Comparison of ENCODE assay signal across 8 cellular contexts in the genomic region with DNA sequence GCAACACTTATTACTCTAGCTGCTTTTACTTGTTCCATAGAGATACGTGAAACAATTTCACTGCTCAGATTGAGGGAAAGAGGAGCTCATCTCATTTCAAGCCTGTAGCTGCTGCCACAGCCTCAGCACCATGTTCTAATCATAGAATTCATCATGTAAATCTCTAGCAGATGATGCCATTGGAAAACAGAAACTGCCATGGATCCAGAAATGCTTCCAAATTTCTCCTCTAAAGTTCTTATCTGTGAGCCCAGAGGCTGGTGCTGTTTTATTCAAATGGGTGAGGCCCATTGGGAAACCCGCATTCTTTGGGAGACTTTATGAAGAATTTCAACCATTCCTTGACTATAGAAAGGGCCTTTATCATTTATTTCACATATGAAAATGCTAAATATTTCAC. TPM values are rescaled to one million over a fixed set of nuclear protein-coding genes. Genes with fewer than 3 reads are reported as not detected.
DNase-seq lines count a peak whose midpoint lies in the region; ATAC-seq, FAIRE-seq and TF ChIP-seq lines count a peak whose summit lies in the region.

No MANE protein-coding gene starts in this region.

- 0 out of 2 replicates have a peak, but pooled peaks cover 3% of the 10 kb centered on the region for H4K20me1 ChIP-seq in GM12878 (ENCODE audit: control insufficient read depth, insufficient read depth)

- no peak for TF ChIP-seq RAD21 in A549 (conservative IDR thresholded peaks at IDR 0.05 in 1 of 2, IDR thresholded peaks at IDR 0.05 in 1 of 2)
- no peak for TF ChIP-seq RAD21 in GM12878 (IDR thresholded peaks at IDR 0.05; ENCODE audit: insufficient read depth, low read depth, low read length)

- H3K4me2 ChIP-seq in A549, result peak overlapping the region; percentile 78
- peak overlapping the region; percentile 46 for H3K4me2 ChIP-seq in GM12878 (ENCODE audit: control insufficient read depth, insufficient read depth)

- H3K9ac ChIP-seq in GM12878 (ENCODE audit: control insufficient read depth, insufficient read depth, low read length), result peak overlapping the region; percentile 84
- peak overlapping the region; percentile 95 for H3K9ac ChIP-seq in muscle layer of colon (ENCODE audit: low read length)

- POLR2A ChIA-PET in A549 (lab: Yijun Ruan, JAX) (no interaction called here), GM12878 (lab: Charles Lee) (interaction anchor here (0.7 to 9.9 kb wide), 12 partner anchors 10 to 120 kb away, joined by 3 to 171 read pairs (median 4); no protein-coding TSS in a partner anchor)

- CTCF ChIA-PET in A549 (lab: Yijun Ruan, JAX) (interaction anchor here (0.7 to 4.2 kb wide), 7 partner anchors 11 to 332 kb away, joined by 3 to 34 read pairs (median 7); no protein-coding TSS in a partner anchor), GM12878 (lab: Yijun Ruan, JAX) (interaction anchor here (0.7 to 3.2 kb wide), 13 partner anchors 8 to 254 kb away, joined by 3 to 15 read pairs (median 6); no protein-coding TSS in a partner anchor)

- TF ChIP-seq POLR2A in A549 (IDR thresholded peaks at IDR 0.05; ENCODE audit: low read length) (no peak), GM12878 (IDR thresholded peaks at IDR 0.05; ENCODE audit: low read depth, low read length) (no peak)

- no TSS peak for BruUV-seq in GM12878 (replicated peaks; lab: Mats Ljungman, UMichigan)

- TF ChIP-seq CTCF in A549 (IDR thresholded peaks at IDR 0.05) (no peak), HL-60 (IDR thresholded peaks at IDR 0.05; ENCODE audit: insufficient read depth, low read length) (no peak), GM12878 (IDR thresholded peaks at IDR 0.05 in 2 of 3, conservative IDR thresholded peaks at IDR 0.05 in 1 of 3; ENCODE audit: control insufficient read depth in 2 of 3, extremely low read depth in 1 of 3, insufficient read depth in 1 of 3, low read depth in 3 of 3, low read length in 3 of 3) (no peak)

- no peak for ATAC-seq in A549
- no peak for ATAC-seq in GM12878
- no peak for ATAC-seq in GM21447 (IDR thresholded peaks at IDR 0.05; ENCODE audit: unreplicated experiment)
- ATAC-seq in esophagus mucosa, result no peak

- H3K27me3 ChIP-seq in HL-60 (ENCODE audit: insufficient read depth, poor library complexity, severe bottlenecking) (no peaks in the 10 kb centered on the region), GM12878 (replicated peaks in 1 of 2; ENCODE audit: control insufficient read depth in 2 of 2, insufficient read depth in 2 of 2, low read length in 1 of 2) (no peaks in the 10 kb centered on the region), muscle layer of colon (ENCODE audit: control insufficient read depth in 1 of 2, insufficient read depth in 2 of 2, low read length in 2 of 2) (no peaks in the 10 kb centered on the region)

- H3K79me2 ChIP-seq in GM12878 (ENCODE audit: control insufficient read depth, insufficient read depth, low read length), result peaks cover 76% of the 10 kb centered on the region

- H2AFZ ChIP-seq in GM12878 (ENCODE audit: control insufficient read depth, low read depth, low read length), result no peak overlapping the region

- peaks cover 2 to 13% of the 10 kb centered on the region in 2 experiments; a peak in 3 of 4 replicates for H3K36me3 ChIP-seq in GM12878 (ENCODE audit: control insufficient read depth in 2 of 2, insufficient read depth in 2 of 2, low read length in 1 of 2)
- peaks cover 5% of the 10 kb centered on the region for H3K36me3 ChIP-seq in muscle layer of colon (ENCODE audit: insufficient read depth, low read length)

- in situ Hi-C loops in GM12878 (cut with MboI), result loop anchor here (5.0 kb wide), 1 partner anchor 257 kb away; no protein-coding TSS in a partner anchor

- RAD21 ChIA-PET in GM12878 (lab: Charles Lee; ENCODE audit: unreplicated experiment), result interaction anchor here (0.6 to 7.8 kb wide), 17 partner anchors 14 to 292 kb away, joined by 3 to 127 read pairs (median 4); no protein-coding TSS in a partner anchor

- 80% methylated on average over 2 of the region's 2 CpGs for WGBS in A549 (ENCODE audit: missing lambda C conversion rate)
- WGBS in GM12878 (ENCODE audit: insufficient coverage, insufficient replicate concordance, low lambda C conversion rate, missing lambda C conversion rate), result 44% methylated on average over 2 of the region's 2 CpGs

- peak overlapping the region; percentile 75 for H3K4me3 ChIP-seq in A549
- peak overlapping the region; percentile 94 for H3K4me3 ChIP-seq in HL-60 (replicated peaks; ENCODE audit: insufficient read depth, low read length)
- peak overlapping the region; percentile 82 for H3K4me3 ChIP-seq in GM12878
- H3K4me3 ChIP-seq in muscle layer of colon (ENCODE audit: low read depth in 1 of 2, low read length in 2 of 2), result peak overlapping the region; percentile 87 to 95

- FAIRE-seq in A549 (lab: Jason Lieb, UNC) (no peak), GM12878 (lab: Jason Lieb, UNC) (no peak)

- TF ChIP-seq EP300 in A549 (IDR thresholded peaks at IDR 0.05) (no peak), GM12878 (IDR thresholded peaks at IDR 0.05; ENCODE audit: borderline replicate concordance in 1 of 2, control insufficient read depth in 1 of 2, low read depth in 2 of 2, low read length in 2 of 2) (no peak)

- H3K27ac ChIP-seq in A549, result peak overlapping the region; percentile 92 to 98; a peak in 4 of 6 replicates
- no peak overlapping the region for H3K27ac ChIP-seq in HL-60 (replicated peaks)
- H3K27ac ChIP-seq in GM12878 (ENCODE audit: control insufficient read depth, insufficient read depth), result peak overlapping the region; percentile 77; the same call in 1 of the 2 replicates
- peak overlapping the region; percentile 87 for H3K27ac ChIP-seq in muscle layer of colon (ENCODE audit: low read depth, low read length)

- no peaks in the 10 kb centered on the region for H3K9me3 ChIP-seq in A549
- no peaks in the 10 kb centered on the region for H3K9me3 ChIP-seq in GM12878 (replicated peaks; ENCODE audit: control insufficient read depth, insufficient read depth, low read length)
- no peaks in the 10 kb centered on the region for H3K9me3 ChIP-seq in muscle layer of colon (ENCODE audit: low read length)

- SMC1A ChIA-PET in GM12878 (lab: Charles Lee; ENCODE audit: uncharacterized antibody, unreplicated experiment), result interaction anchor here (0.6 to 14.0 kb wide), 28 partner anchors 8 to 452 kb away, joined by 3 to 246 read pairs (median 5); no protein-coding TSS in a partner anchor

- intact Hi-C loops in GM12878 (cut with micrococcal nuclease; ENCODE audit: unreplicated experiment), result loop anchor here (2.0 to 5.0 kb wide), 2 partner anchors 47 to 163 kb away; no protein-coding TSS in a partner anchor

- H3K4me1 ChIP-seq in A549 (peaks cover 52% of the 10 kb centered on the region), GM12878 (ENCODE audit: control insufficient read depth, insufficient read depth, low read length) (0 out of 2 replicates have a peak, but pooled peaks cover 3% of the 10 kb centered on the region), muscle layer of colon (ENCODE audit: insufficient read depth, low read length) (peaks cover 51% of the 10 kb centered on the region)

- DNase-seq in A549 (ENCODE audit: low read depth in 1 of 2, low spot score in 1 of 2) (no peak), HL-60 (ENCODE audit: low read depth in 1 of 2, low spot score in 1 of 2) (peak in 1 of 2 experiments; percentile 23), GM12878 (ENCODE audit: low read depth, low spot score) (no peak), NCI-H526 treated with DMSO at 0.1 percent for 48 hours (lab: John Stamatoyannopoulos, UW) (no peak), mucosa of gallbladder (ENCODE audit: low spot score) (no peak)

TF ChIP-seq in A549, 52 proteins besides CTCF, POLR2A, EP300 and RAD21 (continues in another document):
- TF ChIP-seq MAZ (IDR thresholded peaks at IDR 0.05; ENCODE audit: borderline replicate concordance, low read depth, low read length), result no peak
- no peak for TF ChIP-seq KDM5A (IDR thresholded peaks at IDR 0.05)
- TF ChIP-seq ZNF302 (CRISPR knock-in tag; IDR thresholded peaks at IDR 0.05), result no peak
- TF ChIP-seq JUNB (IDR thresholded peaks at IDR 0.05), result no peak
- no peak for TF ChIP-seq MAFK (IDR thresholded peaks at IDR 0.05; ENCODE audit: partially characterized antibody)

TF ChIP-seq in GM12878, 131 proteins besides CTCF, POLR2A, EP300 and RAD21 (continues in another document):
- TF ChIP-seq FOXM1 (IDR thresholded peaks at IDR 0.05; ENCODE audit: low read depth, low read length), result no peak
- no peak for TF ChIP-seq KLF5 (IDR thresholded peaks at IDR 0.05; ENCODE audit: partially characterized antibody)
- no peak for TF ChIP-seq LARP7 (IDR thresholded peaks at IDR 0.05)
- TF ChIP-seq YY1 (IDR thresholded peaks at IDR 0.05; ENCODE audit: low read depth, low read length), result no peak
- no peak for TF ChIP-seq SREBF2 (IDR thresholded peaks at IDR 0.05; ENCODE audit: low read length)

RNA-seq across cellular contexts. Expression of a gene that starts 1.9 kb away (rescaled TPM):
- polyA plus RNA-seq in A549 (2011; rRNA removed) (39.1 and 41.1 TPM in 2 replicates), A549 (2017; fragmentation: RNase III; extraction: RNeasy Plus Mini Kit Qiagen cat#74134 plus additional on column Dnase treatment) (23.8 to 29.5 TPM (median 23.8 TPM) in 3 replicates), GM12878 (2011; rRNA removed) (47.3 and 47.4 TPM in 2 replicates), GM12878 (2014; fragmentation: Illumina TruSeq; extraction: Trizol) (86.9 and 109 TPM in 2 replicates), GM12878 (2014; fragmentation: Nextera tagmentation; extraction: Ambion mirVana) (10 to 100 TPM; 11.8 to 16.1 TPM), GM12878 (2014; rRNA removed) (59.1 and 61.4 TPM in 2 replicates), GM12878 (2016; fragmentation: Nextera tagmentation; extraction: Ambion mirVana) (10 to 100 TPM; 58.4 to 66.1 TPM)
- 22.2 and 27.3 TPM in 2 replicates for polyA plus RNA-seq in A549 (2012; cell fraction: cytosol; rRNA removed)
- polyA plus RNA-seq in A549 (2012; cell fraction: nucleus; rRNA removed), result 16.9 and 21.6 TPM in 2 replicates
- polyA minus RNA-seq in A549 (2011; rRNA and poly(A)+ RNA removed), result 39.1 and 46.5 TPM in 2 replicates
- total RNA-seq in GM12878 (2013; cell fraction: nucleolus; rRNA removed), result 36.3 and 37.4 TPM in 2 replicates
- total RNA-seq in GM12878 (2014; rRNA removed) (36.2 and 36.9 TPM in 2 replicates), GM12878 (2014; rRNA removed; fragmentation: Illumina TruSeq; extraction: Trizol) (44.6 and 46.5 TPM in 2 replicates), GM12878 (2021) (63.1 and 67.6 TPM in 2 replicates), esophagus mucosa (5.9 TPM), mucosa of gallbladder (12.6 TPM)
- 8.8 TPM for polyA plus RNA-seq in GM12878 (2011; ENCODE audit: low read depth)
- polyA plus RNA-seq in GM12878 (2011; cell fraction: cytosol; rRNA removed), result 51.0 and 62.8 TPM in 2 replicates
- 33.6 and 47.7 TPM in 2 replicates for polyA plus RNA-seq in GM12878 (2011; cell fraction: nucleus; rRNA removed)
- polyA plus RNA-seq in GM12878 (2012), result 13.6 and 28.5 TPM in 2 replicates
- polyA minus RNA-seq in GM12878 (2011; rRNA and poly(A)+ RNA removed), result 32.6 and 52.1 TPM in 2 replicates
- polyA minus RNA-seq in GM12878 (2011; cell fraction: cytosol; rRNA and poly(A)+ RNA removed), result 18.0 and 24.0 TPM in 2 replicates
- polyA minus RNA-seq in GM12878 (2011; cell fraction: nucleus; rRNA and poly(A)+ RNA removed), result 19.7 and 24.1 TPM in 2 replicates
